Comparison of ENCODE assay signal across 10 cellular contexts in the genomic region with DNA sequence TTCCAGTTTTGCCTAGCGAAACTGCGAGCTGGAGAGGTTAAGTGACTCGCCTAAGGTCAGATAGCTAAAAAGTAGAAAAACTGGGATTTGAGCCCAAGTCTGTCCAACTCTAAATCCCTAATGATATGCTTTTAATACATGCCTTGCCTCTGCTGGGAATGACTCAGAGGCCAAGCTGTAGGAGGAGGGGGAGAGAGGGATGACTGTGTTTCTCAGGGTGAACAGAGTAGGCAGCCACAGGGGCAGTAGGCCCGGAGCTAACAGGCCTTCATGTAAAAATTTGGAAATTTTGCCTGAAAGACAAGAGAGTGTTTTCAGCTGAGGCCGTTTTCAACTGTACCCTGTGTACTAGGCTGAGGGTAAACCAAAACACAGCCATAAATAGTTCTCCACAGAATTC.
DNase-seq lines count a peak whose midpoint lies in the region; ATAC-seq and TF ChIP-seq lines count a peak whose summit lies in the region.
"Had no signal": no experiment of that assay in that cellular context is flagged by ENCODE, and none has a peak within 500 bp of the region (broad histone marks: within the 10 kb centered on the region; RNA-seq: fewer than 3 reads in every experiment).

No MANE protein-coding gene starts in this region.

- TF ChIP-seq CTCF in adrenal gland (IDR thresholded peaks at IDR 0.05) (no peak), heart left ventricle (IDR thresholded peaks at IDR 0.05) (no peak), Calu3 (IDR thresholded peaks at IDR 0.05; ENCODE audit: unreplicated experiment) (no peak)
- TF ChIP-seq CTCF in activated CD8-positive, alpha-beta T cell treated with anti-CD3 and anti-CD28 coated beads for 36 hours (IDR thresholded peaks at IDR 0.05), result no peak

- DNase-seq in EL (peak; percentile 95), adrenal gland (peak; percentile 73 to 91 (median 85)), heart left ventricle (peak in 4 of 5 donors; percentile 34 to 76 (median 62)), NCI-H1417 treated with DMSO at 0.1 percent for 48 hours (lab: John Stamatoyannopoulos, UW) (no peak), Calu3 (no peak)
- no peak for DNase-seq in activated CD8-positive, alpha-beta T cell treated with anti-CD3 and anti-CD28 coated beads for 36 hours
- DNase-seq: NCI-H187 treated with DMSO at 0.1 percent for 48 hours, WERI-Rb-1 had no signal

- H3K36me3 Mint-ChIP-seq in Calu3 (ENCODE audit: insufficient read depth, unreplicated experiment), result no peaks in the 10 kb centered on the region
- peaks cover 5% of the 10 kb centered on the region for H3K36me3 Mint-ChIP-seq in activated CD8-positive, alpha-beta T cell treated with anti-CD3 and anti-CD28 coated beads for 36 hours (ENCODE audit: low read depth)

- H3K36me3 ChIP-seq in adrenal gland (replicated peaks in 1 of 2), result no peaks in the 10 kb centered on the region
- H3K36me3 ChIP-seq in heart left ventricle, result no peaks in the 10 kb centered on the region
- H3K36me3 ChIP-seq in rectal smooth muscle tissue (ENCODE audit: control insufficient read depth, insufficient read depth, low read length), result no peaks in the 10 kb centered on the region
- H3K36me3 ChIP-seq: WERI-Rb-1 had no signal

- H3K4me1 ChIP-seq in adrenal gland (replicated peaks in 1 of 2), result peaks cover 53 to 58% of the 10 kb centered on the region in 2 donors
- peaks cover 0 to 60% (median 36%) of the 10 kb centered on the region in 12 donors for H3K4me1 ChIP-seq in heart left ventricle
- peaks cover 30% of the 10 kb centered on the region for H3K4me1 ChIP-seq in rectal smooth muscle tissue (ENCODE audit: control insufficient read depth, insufficient read depth, low read length)

- CTCF ChIA-PET in Calu3 (lab: Charles Lee), result no interaction called here
- CTCF ChIA-PET in activated CD8-positive, alpha-beta T cell treated with anti-CD3 and anti-CD28 coated beads for 36 hours (lab: Charles Lee), result interaction anchor here (0.6 to 1.2 kb wide), 3 partner anchors 9 to 1520 kb away, joined by 3 to 6 read pairs (median 3); no protein-coding TSS in a partner anchor

- no peak for TF ChIP-seq POLR2A in adrenal gland (IDR thresholded peaks at IDR 0.05)
- TF ChIP-seq POLR2A in heart left ventricle (IDR thresholded peaks at IDR 0.05), result no peak

- H3K27ac ChIP-seq in adrenal gland (peak overlapping the region; percentile 7 to 84 (median 66)), heart left ventricle (peak overlapping the region in 11 of 12 donors; percentile 17 to 72 (median 53)), rectal smooth muscle tissue (ENCODE audit: low read depth, low read length) (peak overlapping the region; percentile 57)
- H3K27ac ChIP-seq: WERI-Rb-1 had no signal

- WGBS in adrenal gland, 4 donors, result 22 to 35% (median 31%) methylated on average over 5 of the region's 5 CpGs
- 57 to 75% (median 72%) methylated on average over 5 of the region's 5 CpGs for WGBS in heart left ventricle, 4 donors

- no peaks in the 10 kb centered on the region for H3K27me3 ChIP-seq in adrenal gland
- H3K27me3 ChIP-seq in heart left ventricle, result no peaks in the 10 kb centered on the region
- no peaks in the 10 kb centered on the region for H3K27me3 ChIP-seq in rectal smooth muscle tissue (ENCODE audit: control insufficient read depth, insufficient read depth, low read length)

- no peaks in the 10 kb centered on the region for H3K9me3 Mint-ChIP-seq in Calu3 (ENCODE audit: low read depth, unreplicated experiment)
- peaks cover 1% of the 10 kb centered on the region for H3K9me3 Mint-ChIP-seq in activated CD8-positive, alpha-beta T cell treated with anti-CD3 and anti-CD28 coated beads for 36 hours

- no peak overlapping the region for H3K27ac Mint-ChIP-seq in Calu3 (ENCODE audit: unreplicated experiment)
- H3K27ac Mint-ChIP-seq in activated CD8-positive, alpha-beta T cell treated with anti-CD3 and anti-CD28 coated beads for 36 hours, result no peak overlapping the region

- no peak overlapping the region for H3K9ac ChIP-seq in rectal smooth muscle tissue (ENCODE audit: low read length)

- BruUV-seq in Calu3 (replicated peaks; lab: Mats Ljungman, UMichigan), result no TSS peak

- intact Hi-C loops in adrenal gland (cut with DNase I) (loop anchor here in 1 of 2 donors (10.0 kb wide), 1 partner anchor 48 kb away; no protein-coding TSS in a partner anchor), heart left ventricle (cut with DNase I) (loop anchor here in 5 of 10 donors (5.0 to 10.0 kb wide), 4 partner anchors 50 to 932 kb away; no protein-coding TSS in a partner anchor), Calu3 (cut with micrococcal nuclease; ENCODE audit: unreplicated experiment) (no loop called here)
- intact Hi-C loops in activated CD8-positive, alpha-beta T cell treated with anti-CD3 and anti-CD28 coated beads for 36 hours (cut with micrococcal nuclease), result no loop called here

- H3K4me1 Mint-ChIP-seq in Calu3 (ENCODE audit: low read depth, unreplicated experiment), result peaks cover 9% of the 10 kb centered on the region
- H3K4me1 Mint-ChIP-seq in activated CD8-positive, alpha-beta T cell treated with anti-CD3 and anti-CD28 coated beads for 36 hours (ENCODE audit: low read depth), result no peaks in the 10 kb centered on the region

- no peaks in the 10 kb centered on the region for H3K9me3 ChIP-seq in adrenal gland (replicated peaks in 1 of 3)
- peaks cover 0 to 7% (median 0%) of the 10 kb centered on the region in 12 donors for H3K9me3 ChIP-seq in heart left ventricle

- no peak overlapping the region for H3K4me3 Mint-ChIP-seq in Calu3 (ENCODE audit: low read depth, unreplicated experiment)
- H3K4me3 Mint-ChIP-seq in activated CD8-positive, alpha-beta T cell treated with anti-CD3 and anti-CD28 coated beads for 36 hours, result no peak overlapping the region

- POLR2A ChIA-PET in activated CD8-positive, alpha-beta T cell treated with anti-CD3 and anti-CD28 coated beads for 36 hours (lab: Charles Lee), result no interaction called here

- ATAC-seq in heart left ventricle, result peak; percentile 53 to 92 (median 86)
- no peak for ATAC-seq in GM18909 (IDR thresholded peaks at IDR 0.05; ENCODE audit: poor library complexity, unreplicated experiment)
- no peak for ATAC-seq in activated CD8-positive, alpha-beta T cell treated with anti-CD3 and anti-CD28 coated beads for 36 hours

- no peaks in the 10 kb centered on the region for H3K27me3 Mint-ChIP-seq in Calu3 (ENCODE audit: unreplicated experiment)
- H3K27me3 Mint-ChIP-seq in activated CD8-positive, alpha-beta T cell treated with anti-CD3 and anti-CD28 coated beads for 36 hours, result no peaks in the 10 kb centered on the region

- no peak overlapping the region for H3K4me3 ChIP-seq in adrenal gland
- no peak overlapping the region for H3K4me3 ChIP-seq in heart left ventricle
- H3K4me3 ChIP-seq in rectal smooth muscle tissue (ENCODE audit: low read length), result no peak overlapping the region

Comparison
In these comparisons a context has a peak if more than half of its experiments do, and no peak if none do; other contexts are left out.
1. DNase-seq: peak in EL (single experiment), adrenal gland (7 of 7) and heart left ventricle (4 of 5); none in NCI-H1417 treated with DMSO at 0.1 percent for 48 hours (single experiment), Calu3 (single experiment) and activated CD8-positive, alpha-beta T cell treated with anti-CD3 and anti-CD28 coated beads for 36 hours (single experiment).
2. ATAC-seq: peak in heart left ventricle (4 of 4); none in GM18909 (single experiment) and activated CD8-positive, alpha-beta T cell treated with anti-CD3 and anti-CD28 coated beads for 36 hours (single experiment).
3. Peak in every context shown above with its lines, with median percentiles within 50 percentile points of each other: H3K27ac ChIP-seq.